Comparison of ENCODE assay signal across 23 cellular contexts in the genomic region with DNA sequence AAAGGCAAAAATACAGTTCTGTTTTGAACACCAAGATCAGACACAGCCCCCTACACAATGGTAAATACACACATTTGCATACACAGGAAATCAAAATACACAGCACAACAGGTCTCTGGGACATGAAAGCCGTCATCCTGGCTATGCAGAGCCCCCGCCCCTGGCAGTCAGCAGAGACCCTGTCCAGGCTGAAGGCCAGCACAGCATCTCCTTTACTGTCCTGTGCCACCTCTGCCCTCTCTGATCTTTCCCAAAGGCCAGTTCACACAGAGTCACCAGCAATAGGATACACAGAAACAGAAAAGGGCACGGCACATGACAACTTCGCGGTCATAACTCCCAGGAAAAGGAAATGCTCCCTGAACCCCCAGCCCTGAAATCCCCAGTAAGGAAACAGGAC. TPM values are rescaled to one million over a fixed set of nuclear protein-coding genes. Genes with fewer than 3 reads are reported as not detected.
A peak's percentile ranks its signal among the peaks of the same experiment; 100 is the strongest.
DNase-seq lines count a peak whose midpoint lies in the region; ATAC-seq and TF ChIP-seq lines count a peak whose summit lies in the region.
"Had no signal": no experiment of that assay in that cellular context is flagged by ENCODE, and none has a peak within 500 bp of the region (broad histone marks: within the 10 kb centered on the region; RNA-seq: fewer than 3 reads in every experiment).

No MANE protein-coding gene starts in this region.

- DNase-seq in activated T-cell treated with anti-CD3 and anti-CD28 coated beads, Interleukin-2, amount 50 U/mL, for 24 hours, result no peak
- no peak for DNase-seq in activated T-cell treated with anti-CD3 and anti-CD28 coated beads, Interleukin-2, amount 50 U/mL, for 4 hours
- no peak for DNase-seq in CD8-positive, alpha-beta memory T cell
- no peak for DNase-seq in activated naive CD8-positive, alpha-beta T cell treated with anti-CD3 and anti-CD28 coated beads, Interleukin-2, amount 50 U/mL, for 24 hours
- DNase-seq in naive thymus-derived CD4-positive, alpha-beta T cell, result no peak
- DNase-seq in pons (ENCODE audit: low spot score) (no peak), spleen (no peak), NCI-H2107 (lab: John Stamatoyannopoulos, UW) (no peak)
- DNase-seq: activated CD4-positive, CD25-positive, alpha-beta regulatory T cell; activated effector memory CD4-positive, alpha-beta T cell treated with Interleukin-2 at 50 U/mL for 16 hours; DMS 273 treated with DMSO at 0.1 percent for 48 hours; left lung; NCI-H1417 treated with DMSO at 0.1 percent for 48 hours; NCI-H2081 treated with DMSO at 0.1 percent for 48 hours; NCI-H345; NCI-H69; Peyer's patch; stimulated activated naive B cell treated with anti-CD40 and anti-IgM and Interleukin-4, amounts not matched to agents 10 μg/mL and 1 μg/mL and 100 μg/mL, for 72 hours had no signal

- 80 to 97% (median 90%) methylated on average over 5 of the region's 5 CpGs for WGBS in spleen, 5 donors

- peaks cover 11% of the 10 kb centered on the region for H3K4me1 Mint-ChIP-seq in activated T-cell treated with anti-CD3 and anti-CD28 coated beads, Interleukin-2, amount 50 U/mL, for 24 hours (ENCODE audit: low read depth)
- H3K4me1 Mint-ChIP-seq in activated T-cell treated with anti-CD3 and anti-CD28 coated beads, Interleukin-2, amount 50 U/mL, for 4 hours (ENCODE audit: low read depth), result peaks cover 7% of the 10 kb centered on the region
- peaks cover 4 to 14% (median 8%) of the 10 kb centered on the region in 3 donors for H3K4me1 Mint-ChIP-seq in CD8-positive, alpha-beta memory T cell
- H3K4me1 Mint-ChIP-seq in activated naive CD8-positive, alpha-beta T cell treated with anti-CD3 and anti-CD28 coated beads, Interleukin-2, amount 50 U/mL, for 24 hours, result peaks cover 18% of the 10 kb centered on the region
- peaks cover 0 to 24% (median 9%) of the 10 kb centered on the region in 7 donors for H3K4me1 Mint-ChIP-seq in naive thymus-derived CD4-positive, alpha-beta T cell

- peaks cover 57% of the 10 kb centered on the region for H3K36me3 Mint-ChIP-seq in activated T-cell treated with anti-CD3 and anti-CD28 coated beads, Interleukin-2, amount 50 U/mL, for 24 hours (ENCODE audit: low read depth)
- H3K36me3 Mint-ChIP-seq in activated T-cell treated with anti-CD3 and anti-CD28 coated beads, Interleukin-2, amount 50 U/mL, for 4 hours (ENCODE audit: insufficient read depth), result peaks cover 25% of the 10 kb centered on the region
- peaks cover 6 to 60% (median 19%) of the 10 kb centered on the region in 3 donors for H3K36me3 Mint-ChIP-seq in CD8-positive, alpha-beta memory T cell
- H3K36me3 Mint-ChIP-seq in activated naive CD8-positive, alpha-beta T cell treated with anti-CD3 and anti-CD28 coated beads, Interleukin-2, amount 50 U/mL, for 24 hours (ENCODE audit: low read depth), result peaks cover 23% of the 10 kb centered on the region
- H3K36me3 Mint-ChIP-seq in naive thymus-derived CD4-positive, alpha-beta T cell, result peaks cover 4 to 25% (median 14%) of the 10 kb centered on the region in 5 donors

- H3K27me3 Mint-ChIP-seq in activated T-cell treated with anti-CD3 and anti-CD28 coated beads, Interleukin-2, amount 50 U/mL, for 24 hours, result no peaks in the 10 kb centered on the region
- H3K27me3 Mint-ChIP-seq in activated T-cell treated with anti-CD3 and anti-CD28 coated beads, Interleukin-2, amount 50 U/mL, for 4 hours (ENCODE audit: low read depth), result no peaks in the 10 kb centered on the region
- no peaks in the 10 kb centered on the region for H3K27me3 Mint-ChIP-seq in CD8-positive, alpha-beta memory T cell
- no peaks in the 10 kb centered on the region for H3K27me3 Mint-ChIP-seq in activated naive CD8-positive, alpha-beta T cell treated with anti-CD3 and anti-CD28 coated beads, Interleukin-2, amount 50 U/mL, for 24 hours
- H3K27me3 Mint-ChIP-seq in naive thymus-derived CD4-positive, alpha-beta T cell, result no peaks in the 10 kb centered on the region
- H3K27me3 Mint-ChIP-seq: stimulated activated naive B cell treated with anti-CD40 and anti-IgM and Interleukin-4, amounts not matched to agents 10 μg/mL and 1 μg/mL and 100 μg/mL, for 72 hours had no signal

- H3K9me3 ChIP-seq in CD8-positive, alpha-beta memory T cell (ENCODE audit: low read length), result no peaks in the 10 kb centered on the region
- no peaks in the 10 kb centered on the region for H3K9me3 ChIP-seq in naive thymus-derived CD4-positive, alpha-beta T cell (ENCODE audit: control insufficient read depth in 2 of 3, low read length in 3 of 3)
- H3K9me3 ChIP-seq in spleen, result no peaks in the 10 kb centered on the region
- H3K9me3 ChIP-seq: left lung, Peyer's patch, SJSA1, suprapubic skin had no signal

- no peak for TF ChIP-seq CTCF in spleen (IDR thresholded peaks at IDR 0.05 in 8 of 11, conservative IDR thresholded peaks at IDR 0.05 in 3 of 11)

- no peak for ATAC-seq in activated T-cell treated with anti-CD3 and anti-CD28 coated beads, Interleukin-2, amount 50 U/mL, for 4 hours
- no peak for ATAC-seq in activated naive CD8-positive, alpha-beta T cell treated with anti-CD3 and anti-CD28 coated beads, Interleukin-2, amount 50 U/mL, for 24 hours
- ATAC-seq in naive thymus-derived CD4-positive, alpha-beta T cell, result no peak
- ATAC-seq: left lung; stimulated activated naive B cell treated with anti-CD40 and anti-IgM and Interleukin-4, amounts not matched to agents 10 μg/mL and 1 μg/mL and 100 μg/mL, for 72 hours had no signal

- no peak for TF ChIP-seq POLR2A in spleen (IDR thresholded peaks at IDR 0.05)

- intact Hi-C loops in naive thymus-derived CD4-positive, alpha-beta T cell (cut with micrococcal nuclease), result no loop called here
- intact Hi-C loops in spleen (cut with DNase I; ENCODE audit: low total_unique reads), result no loop called here

- CTCF ChIA-PET in CD8-positive, alpha-beta memory T cell (lab: Charles Lee), result no interaction called here
- CTCF ChIA-PET in naive thymus-derived CD4-positive, alpha-beta T cell (lab: Charles Lee), result no interaction called here

- no peaks in the 10 kb centered on the region for H3K4me1 ChIP-seq in CD8-positive, alpha-beta memory T cell (ENCODE audit: insufficient read depth, low read length)
- no peaks in the 10 kb centered on the region for H3K4me1 ChIP-seq in naive thymus-derived CD4-positive, alpha-beta T cell (ENCODE audit: control insufficient read depth in 2 of 2, insufficient read depth in 2 of 2, low read length in 2 of 2)
- H3K4me1 ChIP-seq in spleen, result peaks cover 0 to 34% (median 17%) of the 10 kb centered on the region in 6 donors
- H3K4me1 ChIP-seq: Peyer's patch, SJSA1 had no signal

- no peak overlapping the region for H3K4me3 ChIP-seq in CD8-positive, alpha-beta memory T cell (ENCODE audit: low read length)
- H3K4me3 ChIP-seq in naive thymus-derived CD4-positive, alpha-beta T cell (ENCODE audit: low read length), result no peak overlapping the region
- H3K4me3 ChIP-seq in spleen, result no peak overlapping the region
- H3K4me3 ChIP-seq: cardiac muscle cell, coronary artery, left lung, Peyer's patch, SJSA1, suprapubic skin had no signal

- H3K27ac ChIP-seq in CD8-positive, alpha-beta memory T cell (ENCODE audit: low read depth, low read length), result no peak overlapping the region
- H3K27ac ChIP-seq in naive thymus-derived CD4-positive, alpha-beta T cell (ENCODE audit: low read depth, low read length), result no peak overlapping the region
- H3K27ac ChIP-seq in spleen, result peak overlapping the region in 1 of 8 donors; percentile 63
- H3K27ac ChIP-seq: cardiac muscle cell, coronary artery, Peyer's patch, SJSA1, suprapubic skin had no signal

- POLR2A ChIA-PET in CD8-positive, alpha-beta memory T cell (lab: Charles Lee), result no interaction called here
- POLR2A ChIA-PET in naive thymus-derived CD4-positive, alpha-beta T cell (lab: Charles Lee), result no interaction called here

- peaks cover 18% of the 10 kb centered on the region for H3K36me3 ChIP-seq in CD8-positive, alpha-beta memory T cell (ENCODE audit: insufficient read depth, low read length)
- H3K36me3 ChIP-seq in naive thymus-derived CD4-positive, alpha-beta T cell (ENCODE audit: control insufficient read depth in 2 of 3, insufficient read depth in 3 of 3, low read length in 3 of 3), result peaks cover 3 to 33% (median 8%) of the 10 kb centered on the region in 3 experiments
- peaks cover 2 to 71% (median 49%) of the 10 kb centered on the region in 6 donors for H3K36me3 ChIP-seq in spleen
- H3K36me3 ChIP-seq: SJSA1 had no signal

- no peaks in the 10 kb centered on the region for H3K27me3 ChIP-seq in CD8-positive, alpha-beta memory T cell (ENCODE audit: insufficient read depth, low read length, poor library complexity, severe bottlenecking)
- H3K27me3 ChIP-seq in naive thymus-derived CD4-positive, alpha-beta T cell (ENCODE audit: control insufficient read depth in 2 of 2, insufficient read depth in 2 of 2, low read length in 2 of 2), result no peaks in the 10 kb centered on the region
- H3K27me3 ChIP-seq in spleen (replicated peaks in 1 of 7), result no peaks in the 10 kb centered on the region
- H3K27me3 ChIP-seq: cardiac muscle cell, left lung, Peyer's patch, SJSA1, suprapubic skin had no signal

- no peaks in the 10 kb centered on the region for H3K9me3 Mint-ChIP-seq in activated T-cell treated with anti-CD3 and anti-CD28 coated beads, Interleukin-2, amount 50 U/mL, for 24 hours
- H3K9me3 Mint-ChIP-seq in activated T-cell treated with anti-CD3 and anti-CD28 coated beads, Interleukin-2, amount 50 U/mL, for 4 hours, result no peaks in the 10 kb centered on the region
- no peaks in the 10 kb centered on the region for H3K9me3 Mint-ChIP-seq in CD8-positive, alpha-beta memory T cell
- H3K9me3 Mint-ChIP-seq in activated naive CD8-positive, alpha-beta T cell treated with anti-CD3 and anti-CD28 coated beads, Interleukin-2, amount 50 U/mL, for 24 hours, result no peaks in the 10 kb centered on the region
- H3K9me3 Mint-ChIP-seq in naive thymus-derived CD4-positive, alpha-beta T cell, result peaks cover 0 to 1% (median 0%) of the 10 kb centered on the region in 11 donors
- H3K9me3 Mint-ChIP-seq: mesothelial cell of epicardium; stimulated activated naive B cell treated with anti-CD40 and anti-IgM and Interleukin-4, amounts not matched to agents 10 μg/mL and 1 μg/mL and 100 μg/mL, for 72 hours had no signal

- peak overlapping the region; percentile 42 for H3K27ac Mint-ChIP-seq in activated T-cell treated with anti-CD3 and anti-CD28 coated beads, Interleukin-2, amount 50 U/mL, for 24 hours
- peak overlapping the region in 6 of 8 donors; percentile 6 to 77 (median 67) for H3K27ac Mint-ChIP-seq in CD8-positive, alpha-beta memory T cell
- H3K27ac Mint-ChIP-seq in activated naive CD8-positive, alpha-beta T cell treated with anti-CD3 and anti-CD28 coated beads, Interleukin-2, amount 50 U/mL, for 24 hours, result peak overlapping the region; percentile 1
- H3K27ac Mint-ChIP-seq in naive thymus-derived CD4-positive, alpha-beta T cell, result peak overlapping the region in 5 of 9 donors; percentile 1 to 61 (median 36)
- H3K27ac Mint-ChIP-seq: mesothelial cell of epicardium had no signal

- no peak overlapping the region for H3K4me3 Mint-ChIP-seq in activated T-cell treated with anti-CD3 and anti-CD28 coated beads, Interleukin-2, amount 50 U/mL, for 24 hours
- no peak overlapping the region for H3K4me3 Mint-ChIP-seq in activated T-cell treated with anti-CD3 and anti-CD28 coated beads, Interleukin-2, amount 50 U/mL, for 4 hours
- H3K4me3 Mint-ChIP-seq in CD8-positive, alpha-beta memory T cell, result no peak overlapping the region
- H3K4me3 Mint-ChIP-seq in activated naive CD8-positive, alpha-beta T cell treated with anti-CD3 and anti-CD28 coated beads, Interleukin-2, amount 50 U/mL, for 24 hours, result no peak overlapping the region
- no peak overlapping the region for H3K4me3 Mint-ChIP-seq in naive thymus-derived CD4-positive, alpha-beta T cell
- H3K4me3 Mint-ChIP-seq: mesothelial cell of epicardium; stimulated activated naive B cell treated with anti-CD40 and anti-IgM and Interleukin-4, amounts not matched to agents 10 μg/mL and 1 μg/mL and 100 μg/mL, for 72 hours had no signal

RNA-seq across cellular contexts. Expression of a gene that starts 34.2 kb away (rescaled TPM):
- total RNA-seq in activated T-cell treated with anti-CD3 and anti-CD28 coated beads, Interleukin-2, amount 50 U/mL, for 4 hours, result 10 to 100 TPM; 31.0 to 33.9 (median 32.3) TPM
- total RNA-seq in CD8-positive, alpha-beta memory T cell, result 10 to 100 TPM; 27.5 to 27.6 TPM
- polyA plus RNA-seq in CD8-positive, alpha-beta memory T cell, result 21.2 TPM
- total RNA-seq in naive thymus-derived CD4-positive, alpha-beta T cell, result 10 to 100 TPM; 22.3 to 32.9 (median 25.6) TPM
- polyA plus RNA-seq in naive thymus-derived CD4-positive, alpha-beta T cell, result 10 to 100 TPM; 26.4 to 30.0 TPM
- total RNA-seq in spleen, result 10 to 100 TPM; 15.7 to 23.3 (median 19.4) TPM
- polyA plus RNA-seq in spleen, result 10 to 100 TPM in 1 of 3 donors, 1 to 10 TPM in 2; 7.2 to 12.2 (median 9.9) TPM

RNA-seq across cellular contexts. Expression of a gene that starts 56.5 kb away (rescaled TPM):
- 10 to 100 TPM; 30.2 to 43.4 (median 32.0) TPM for total RNA-seq in activated T-cell treated with anti-CD3 and anti-CD28 coated beads, Interleukin-2, amount 50 U/mL, for 4 hours
- total RNA-seq in CD8-positive, alpha-beta memory T cell, result 10 to 100 TPM; 38.0 to 38.3 TPM
- 41.6 TPM for polyA plus RNA-seq in CD8-positive, alpha-beta memory T cell
- 10 to 100 TPM; 40.7 to 86.2 (median 45.6) TPM for total RNA-seq in naive thymus-derived CD4-positive, alpha-beta T cell
- 10 to 100 TPM; 12.9 to 16.4 TPM for polyA plus RNA-seq in naive thymus-derived CD4-positive, alpha-beta T cell
- 100 to 1,000 TPM in 2 of 7 donors, 10 to 100 TPM in 5; 75.1 to 111 (median 91.4) TPM for total RNA-seq in spleen
- polyA plus RNA-seq in spleen, result 10 to 100 TPM; 18.1 to 29.5 (median 25.4) TPM

Comparison
In these comparisons a context has a peak if more than half of its experiments do, and no peak if none do; other contexts are left out.
1. H3K27ac Mint-ChIP-seq: peak in every context shown above with its lines; median percentile 67 in CD8-positive, alpha-beta memory T cell; 42 in activated T-cell treated with anti-CD3 and anti-CD28 coated beads, Interleukin-2, amount 50 U/mL, for 24 hours; 36 in naive thymus-derived CD4-positive, alpha-beta T cell; 1 in activated naive CD8-positive, alpha-beta T cell treated with anti-CD3 and anti-CD28 coated beads, Interleukin-2, amount 50 U/mL, for 24 hours.